In genomic region chr5:154612666-154613065, GRCh38 we compare ENCODE assay signal across 4 cellular contexts.
"Had no signal": no experiment of that assay in that cellular context is flagged by ENCODE, and none has a peak within 500 bp of the region (broad histone marks: within the 10 kb centered on the region; RNA-seq: fewer than 3 reads in every experiment).

No MANE protein-coding gene starts in this region.

- H3K4me3 ChIP-seq: GM23338 had no signal

- DNase-seq: H9, HCEC 1CT, IMR-90 had no signal
